In genomic region chr20:49935746-49936152, GRCh38 we compare ENCODE assay signal across 8 cellular contexts. TPM values are rescaled to one million over a fixed set of nuclear protein-coding genes. Genes with fewer than 3 reads are reported as not detected.
DNase-seq lines count a peak whose midpoint lies in the region; ATAC-seq, FAIRE-seq and TF ChIP-seq lines count a peak whose summit lies in the region.

No MANE protein-coding gene starts in this region.

- peaks cover 26% of the 10 kb centered on the region for H3K36me3 ChIP-seq in BE2C
- H3K36me3 ChIP-seq in GM12878 (ENCODE audit: control insufficient read depth in 2 of 2, insufficient read depth in 2 of 2, low read length in 1 of 2) = no peaks in the 10 kb centered on the region

- no peaks in the 10 kb centered on the region for H3K9me3 ChIP-seq in BE2C
- no peaks in the 10 kb centered on the region for H3K9me3 ChIP-seq in GM12878 (replicated peaks; ENCODE audit: control insufficient read depth, insufficient read depth, low read length)

- TF ChIP-seq EP300 in GM12878 (IDR thresholded peaks at IDR 0.05; ENCODE audit: borderline replicate concordance in 1 of 2, control insufficient read depth in 1 of 2, low read depth in 2 of 2, low read length in 2 of 2) = no peak

- H3K4me3 ChIP-seq in BE2C (ENCODE audit: low read depth, low read length) (peak overlapping the region; percentile 99), GM12878 (peak overlapping the region; percentile 46; the same call in 1 of the 2 replicates)

- in situ Hi-C loops in GM12878 (cut with MboI) = no loop called here

- ATAC-seq in HG02870 (IDR thresholded peaks at IDR 0.05; ENCODE audit: unreplicated experiment) (peak; percentile 2), GM12878 (no peak), HG02759 (IDR thresholded peaks at IDR 0.05; ENCODE audit: unreplicated experiment) (no peak)

- H3K4me1 Mint-ChIP-seq in mesothelial cell of epicardium = peaks cover 25% of the 10 kb centered on the region

- H3K4me1 ChIP-seq in BE2C = peaks cover 13% of the 10 kb centered on the region
- peaks cover 17% of the 10 kb centered on the region for H3K4me1 ChIP-seq in GM12878 (ENCODE audit: control insufficient read depth, insufficient read depth, low read length)

- no peak for TF ChIP-seq POLR2A in GM12878 (IDR thresholded peaks at IDR 0.05; ENCODE audit: low read depth, low read length)

- H3K9ac ChIP-seq in GM12878 (ENCODE audit: control insufficient read depth, insufficient read depth, low read length) = peak overlapping the region; percentile 40; the same call in 1 of the 2 replicates

- H4K20me1 ChIP-seq in GM12878 (ENCODE audit: control insufficient read depth, insufficient read depth) = no peaks in the 10 kb centered on the region

- under 1% methylated on average over 21 of the region's 21 CpGs for WGBS in GM12878 (ENCODE audit: insufficient coverage, insufficient replicate concordance, low lambda C conversion rate, missing lambda C conversion rate)

- RAD21 ChIA-PET in GM12878 (lab: Charles Lee; ENCODE audit: unreplicated experiment) = interaction anchor here (0.7 to 2.5 kb wide), 3 partner anchors 22 to 248 kb away, joined by 3 to 12 read pairs (median 3); no protein-coding TSS in a partner anchor

- H3K27ac ChIP-seq in GM12878 (ENCODE audit: control insufficient read depth, insufficient read depth) = peak overlapping the region; percentile 72

- BruUV-seq in GM12878 (replicated peaks; lab: Mats Ljungman, UMichigan) = no TSS peak

- peaks cover 39% of the 10 kb centered on the region for H3K79me2 ChIP-seq in GM12878 (ENCODE audit: control insufficient read depth, insufficient read depth, low read length)

- no peak overlapping the region for H3K27ac Mint-ChIP-seq in mesothelial cell of epicardium

- peak overlapping the region; percentile 89 for H3K4me3 Mint-ChIP-seq in mesothelial cell of epicardium

- no peak for FAIRE-seq in GM12878 (lab: Jason Lieb, UNC)

- CTCF ChIA-PET in GM12878 (lab: Yijun Ruan, JAX) = interaction anchor here (0.6 to 5.2 kb wide), 7 partner anchors 20 to 673 kb away, joined by 3 to 31 read pairs (median 13); partner anchors contain the start of gene SPATA2

- TF ChIP-seq CTCF in BE2C (IDR thresholded peaks at IDR 0.05; ENCODE audit: low read depth, low read length) (no peak), GM12878 (IDR thresholded peaks at IDR 0.05 in 2 of 3, conservative IDR thresholded peaks at IDR 0.05 in 1 of 3; ENCODE audit: control insufficient read depth in 2 of 3, extremely low read depth in 1 of 3, insufficient read depth in 1 of 3, low read depth in 3 of 3, low read length in 3 of 3) (no peak), mesothelial cell of epicardium (IDR thresholded peaks at IDR 0.05; ENCODE audit: unreplicated experiment) (no peak)

- no peaks in the 10 kb centered on the region for H3K27me3 ChIP-seq in BE2C
- H3K27me3 ChIP-seq in GM12878 (replicated peaks in 1 of 2; ENCODE audit: control insufficient read depth in 2 of 2, insufficient read depth in 2 of 2, low read length in 1 of 2) = no peaks in the 10 kb centered on the region

- intact Hi-C loops in GM12878 (cut with micrococcal nuclease; ENCODE audit: unreplicated experiment) = loop anchor here (1.0 kb wide), 1 partner anchor 20 kb away; the partner anchor contains the start of gene SPATA2
- intact Hi-C loops in posterior vena cava (cut with DNase I) = no loop called here

- no peak for DNase-seq in BE2C
- no peak for DNase-seq in GM12878 (ENCODE audit: low read depth, low spot score)
- DNase-seq in mesothelial cell of epicardium (ENCODE audit: low spot score in 2 of 2, unreplicated experiment in 2 of 2) = no peak
- DNase-seq in HuH-7 (ENCODE audit: low spot score) = no peak
- DNase-seq in iPS-NIHi7 (ENCODE audit: extremely low spot score) = no peak
- no peak for DNase-seq in posterior vena cava (ENCODE audit: low spot score)

- peak overlapping the region; percentile 85 for H3K4me2 ChIP-seq in GM12878 (ENCODE audit: control insufficient read depth, insufficient read depth)

- no peaks in the 10 kb centered on the region for H3K9me3 Mint-ChIP-seq in mesothelial cell of epicardium

- H3K36me3 Mint-ChIP-seq in mesothelial cell of epicardium = peaks cover 2% of the 10 kb centered on the region

- SMC1A ChIA-PET in GM12878 (lab: Charles Lee; ENCODE audit: uncharacterized antibody, unreplicated experiment) = interaction anchor here (0.6 to 1.2 kb wide), 5 partner anchors 19 to 626 kb away, joined by 3 to 6 read pairs (median 3); no protein-coding TSS in a partner anchor

- no peak for TF ChIP-seq RAD21 in GM12878 (IDR thresholded peaks at IDR 0.05; ENCODE audit: insufficient read depth, low read depth, low read length)

- peak overlapping the region; percentile 83 for H2AFZ ChIP-seq in GM12878 (ENCODE audit: control insufficient read depth, low read depth, low read length)

- no peaks in the 10 kb centered on the region for H3K27me3 Mint-ChIP-seq in mesothelial cell of epicardium (ENCODE audit: low read depth)

- POLR2A ChIA-PET in GM12878 (lab: Charles Lee) = interaction anchor here (0.7 to 1.8 kb wide), 7 partner anchors 18 to 224 kb away, joined by 3 to 11 read pairs (median 4); partner anchors contain the start of gene SPATA2

RNA-seq across cellular contexts. Expression of gene RNF114, which starts 0.4 kb away (rescaled TPM):
- polyA plus RNA-seq in BE2C (2012; ENCODE audit: insufficient read depth, insufficient read length, low read depth) = 192 TPM
- 82.6 and 90.8 TPM in 2 replicates for total RNA-seq in GM12878 (2013; cell fraction: nucleolus; rRNA removed)
- total RNA-seq in GM12878 (2014; rRNA removed) (48.0 and 48.3 TPM in 2 replicates), GM12878 (2014; rRNA removed; fragmentation: Illumina TruSeq; extraction: Trizol) (36.6 and 39.1 TPM in 2 replicates), GM12878 (2021) (56.9 and 62.9 TPM in 2 replicates), mesothelial cell of epicardium (54.2 to 57.1 TPM (median 54.5 TPM) in 3 replicates), posterior vena cava (10 to 100 TPM; 44.8 to 46.6 TPM)
- polyA plus RNA-seq in GM12878 (2011; ENCODE audit: low read depth) = 38.0 TPM
- polyA plus RNA-seq in GM12878 (2011; rRNA removed) (80.1 and 90.7 TPM in 2 replicates), GM12878 (2014; fragmentation: Illumina TruSeq; extraction: Trizol) (42.3 and 46.4 TPM in 2 replicates), GM12878 (2014; fragmentation: Nextera tagmentation; extraction: Ambion mirVana) (10 to 100 TPM; 28.0 to 33.2 TPM), GM12878 (2014; rRNA removed) (38.9 and 44.3 TPM in 2 replicates), GM12878 (2016; fragmentation: Nextera tagmentation; extraction: Ambion mirVana) (10 to 100 TPM; 75.3 to 82.3 TPM)
- polyA plus RNA-seq in GM12878 (2011; cell fraction: cytosol; rRNA removed) = 122 and 152 TPM in 2 replicates
- 73.6 and 94.1 TPM in 2 replicates for polyA plus RNA-seq in GM12878 (2011; cell fraction: nucleus; rRNA removed)
- polyA plus RNA-seq in GM12878 (2012) = 53.8 and 60.3 TPM in 2 replicates
- 63.7 and 66.8 TPM in 2 replicates for polyA minus RNA-seq in GM12878 (2011; rRNA and poly(A)+ RNA removed)
- polyA minus RNA-seq in GM12878 (2011; cell fraction: cytosol; rRNA and poly(A)+ RNA removed) = 24.3 and 36.8 TPM in 2 replicates
- 19.6 and 32.6 TPM in 2 replicates for polyA minus RNA-seq in GM12878 (2011; cell fraction: nucleus; rRNA and poly(A)+ RNA removed)

RNA-seq across cellular contexts. Expression of gene SPATA2, which starts 20.4 kb away (rescaled TPM):
- 16.4 TPM for polyA plus RNA-seq in BE2C (2012; ENCODE audit: insufficient read depth, insufficient read length, low read depth)
- 5.1 and 5.4 TPM in 2 replicates for total RNA-seq in GM12878 (2013; cell fraction: nucleolus; rRNA removed)
- total RNA-seq in GM12878 (2014; rRNA removed) (3.7 and 5.3 TPM in 2 replicates), GM12878 (2014; rRNA removed; fragmentation: Illumina TruSeq; extraction: Trizol) (2.9 and 3.4 TPM in 2 replicates), GM12878 (2021) (10.1 and 11.7 TPM in 2 replicates), mesothelial cell of epicardium (8.0 to 8.8 TPM (median 8.1 TPM) in 3 replicates), posterior vena cava (1 to 10 TPM; 4.5 TPM)
- polyA plus RNA-seq in GM12878 (2011; ENCODE audit: low read depth) = 3.2 TPM
- polyA plus RNA-seq in GM12878 (2011; rRNA removed) (2.8 and 5.5 TPM in 2 replicates), GM12878 (2014; fragmentation: Illumina TruSeq; extraction: Trizol) (4.6 and 5.7 TPM in 2 replicates), GM12878 (2014; fragmentation: Nextera tagmentation; extraction: Ambion mirVana) (1 to 10 TPM in 1 of 2 experiments, under 1 TPM in 1; 0.93 to 1.3 TPM), GM12878 (2014; rRNA removed) (6.4 and 7.8 TPM in 2 replicates), GM12878 (2016; fragmentation: Nextera tagmentation; extraction: Ambion mirVana) (1 to 10 TPM; 7.9 to 8.7 TPM)
- polyA plus RNA-seq in GM12878 (2011; cell fraction: cytosol; rRNA removed) = 5.0 and 5.7 TPM in 2 replicates
- polyA plus RNA-seq in GM12878 (2011; cell fraction: nucleus; rRNA removed) = 5.2 and 6.5 TPM in 2 replicates
- polyA plus RNA-seq in GM12878 (2012) = 6.0 and 6.2 TPM in 2 replicates
- polyA minus RNA-seq in GM12878 (2011; rRNA and poly(A)+ RNA removed) = 3.8 and 5.0 TPM in 2 replicates
- polyA minus RNA-seq in GM12878 (2011; cell fraction: cytosol; rRNA and poly(A)+ RNA removed) = 2.9 and 3.7 TPM in 2 replicates
- polyA minus RNA-seq in GM12878 (2011; cell fraction: nucleus; rRNA and poly(A)+ RNA removed) = 2.3 and 4.9 TPM in 2 replicates

RNA-seq across cellular contexts. Expression of gene SNAI1, which starts 47.0 kb away (rescaled TPM):
- 9.1 TPM for polyA plus RNA-seq in BE2C (2012; ENCODE audit: insufficient read depth, insufficient read length, low read depth)
- 1.2 and 1.6 TPM in 2 replicates for total RNA-seq in GM12878 (2013; cell fraction: nucleolus; rRNA removed)
- total RNA-seq in GM12878 (2014; rRNA removed) (0.05 and 0.17 TPM in 2 replicates), GM12878 (2014; rRNA removed; fragmentation: Illumina TruSeq; extraction: Trizol) (0.09 and 0.13 TPM in 2 replicates), GM12878 (2021) (0.33 and 0.43 TPM in 2 replicates), mesothelial cell of epicardium (8.5 to 9.7 TPM (median 8.9 TPM) in 3 replicates), posterior vena cava (1 to 10 TPM; 8.6 to 8.9 TPM)
- not detected for polyA plus RNA-seq in GM12878 (2011; ENCODE audit: low read depth)
- polyA plus RNA-seq in GM12878 (2011; rRNA removed) (0.11 TPM in 1 of 2 replicates, not detected in the other), GM12878 (2014; fragmentation: Illumina TruSeq; extraction: Trizol) (0.22 TPM in 1 of 2 replicates, not detected in the other), GM12878 (2014; fragmentation: Nextera tagmentation; extraction: Ambion mirVana) (not detected), GM12878 (2014; rRNA removed) (0.13 and 0.27 TPM in 2 replicates), GM12878 (2016; fragmentation: Nextera tagmentation; extraction: Ambion mirVana) (under 1 TPM; 0.78 to 0.79 TPM)
- 0.08 TPM in 1 of 2 replicates, not detected in the other for polyA plus RNA-seq in GM12878 (2011; cell fraction: cytosol; rRNA removed)
- polyA plus RNA-seq in GM12878 (2011; cell fraction: nucleus; rRNA removed) = 0.56 and 0.61 TPM in 2 replicates
- polyA plus RNA-seq in GM12878 (2012) = 0.27 and 0.30 TPM in 2 replicates
- polyA minus RNA-seq in GM12878 (2011; rRNA and poly(A)+ RNA removed) = not detected in 2 replicates
- polyA minus RNA-seq in GM12878 (2011; cell fraction: cytosol; rRNA and poly(A)+ RNA removed) = not detected in 2 replicates
- 0.29 and 0.36 TPM in 2 replicates for polyA minus RNA-seq in GM12878 (2011; cell fraction: nucleus; rRNA and poly(A)+ RNA removed)
